ENCODE assay signal across 12 cellular contexts in the genomic region with DNA sequence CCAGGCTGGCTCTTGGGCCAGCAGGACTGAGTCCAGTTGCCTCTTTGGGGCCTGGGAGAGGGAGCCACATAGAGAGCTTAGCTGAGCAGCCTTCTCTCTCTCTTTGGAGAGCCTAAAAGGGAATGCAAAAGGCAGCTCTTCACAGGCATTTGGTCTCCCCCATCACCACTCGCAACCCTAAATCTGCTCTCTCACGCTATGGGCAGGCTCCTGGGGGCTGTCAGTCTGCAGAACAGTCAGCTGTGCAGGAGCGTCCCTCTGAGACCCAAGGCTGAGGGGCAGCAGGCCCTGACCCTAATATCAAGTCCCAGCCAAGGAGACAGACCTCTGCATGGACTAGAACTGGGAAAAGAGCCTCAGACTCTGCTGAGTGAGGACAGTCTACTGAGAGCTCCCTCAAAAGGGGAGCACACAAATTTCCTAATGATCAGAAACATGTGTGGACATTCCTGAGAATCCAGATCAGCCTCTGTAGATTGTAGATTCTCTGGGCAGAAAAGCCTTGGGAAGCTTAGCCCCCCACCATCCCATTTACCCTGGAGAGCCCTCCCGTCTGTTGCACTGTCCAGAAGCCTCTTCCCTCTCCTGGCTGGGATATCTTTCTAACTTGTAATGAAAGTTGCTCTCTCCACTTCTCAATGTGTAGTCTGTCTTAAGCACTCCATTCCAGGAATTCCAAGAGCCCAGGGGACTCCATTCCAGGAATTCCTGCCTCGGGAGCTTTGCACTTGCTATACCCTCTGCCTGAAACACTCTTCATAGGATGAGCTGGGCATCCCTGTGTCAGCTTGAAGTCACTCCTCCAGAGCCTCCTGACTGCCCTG.
A peak's percentile ranks its signal among the peaks of the same experiment; 100 is the strongest.
DNase-seq lines count a peak whose midpoint lies in the region; ATAC-seq and TF ChIP-seq lines count a peak whose summit lies in the region.
"Had no signal": no experiment of that assay in that cellular context is flagged by ENCODE, and none has a peak within 500 bp of the region (broad histone marks: within the 10 kb centered on the region; RNA-seq: fewer than 3 reads in every experiment).

No MANE protein-coding gene starts in this region.

- H3K27ac ChIP-seq in HCT116 (ENCODE audit: low read depth, low read length), result no peak overlapping the region
- H3K27ac ChIP-seq: SJSA1 had no signal

- ATAC-seq in HCT116 (peak; percentile 40), HG02885 (IDR thresholded peaks at IDR 0.05; ENCODE audit: poor library complexity, unreplicated experiment) (no peak), HG03095 (IDR thresholded peaks at IDR 0.05; ENCODE audit: unreplicated experiment) (no peak), HG03565 (IDR thresholded peaks at IDR 0.05; ENCODE audit: unreplicated experiment) (no peak)

- BruUV-seq in HCT116 (replicated peaks; lab: Mats Ljungman, UMichigan), result no TSS peak

- H3K9me3 ChIP-seq in HCT116 (ENCODE audit: control insufficient read depth in 1 of 2, insufficient read depth in 1 of 2, low read depth in 1 of 2, low read length in 2 of 2), result no peaks in the 10 kb centered on the region
- H3K9me3 ChIP-seq: BE2C, SJSA1 had no signal

- H3K4me3 ChIP-seq in HCT116 (replicated peaks in 1 of 2; ENCODE audit: low read depth in 1 of 2, low read length in 2 of 2) (no peak overlapping the region), cardiac fibroblast (replicated peaks in 1 of 2; ENCODE audit: low read depth in 2 of 2, low read length in 2 of 2) (no peak overlapping the region)
- H3K4me3 ChIP-seq: SJSA1 had no signal

- TF ChIP-seq CTCF in HCT116 (IDR thresholded peaks at IDR 0.05 in 2 of 3, conservative IDR thresholded peaks at IDR 0.05 in 1 of 3; ENCODE audit: borderline replicate concordance in 1 of 3, insufficient read depth in 1 of 3, low read depth in 2 of 3, low read length in 2 of 3), result no peak
- no peak for TF ChIP-seq CTCF in cardiac fibroblast (IDR thresholded peaks at IDR 0.05; ENCODE audit: low read depth, low read length)

- TF ChIP-seq RAD21 in HCT116 (IDR thresholded peaks at IDR 0.05; ENCODE audit: low read depth), result no peak

- intact Hi-C loops in HCT116 (cut with micrococcal nuclease), result no loop called here

- H3K9me2 ChIP-seq in HCT116 (ENCODE audit: insufficient read depth), result no peaks in the 10 kb centered on the region

- no peaks in the 10 kb centered on the region for H3K79me2 ChIP-seq in HCT116 (ENCODE audit: insufficient read depth, low read length)

- no peak overlapping the region for H3K9ac ChIP-seq in HCT116 (ENCODE audit: low read length)

- no peaks in the 10 kb centered on the region for H3K36me3 ChIP-seq in HCT116 (ENCODE audit: control insufficient read depth in 1 of 2, insufficient read depth in 2 of 2, low read length in 2 of 2)
- H3K36me3 ChIP-seq: BE2C, SJSA1 had no signal

- H3K27me3 ChIP-seq in HCT116 (ENCODE audit: insufficient read depth, low read length), result peaks cover 27% of the 10 kb centered on the region; the same call in 1 of the 2 replicates
- H3K27me3 ChIP-seq: BE2C, SJSA1 had no signal

- no peak overlapping the region for H3K4me2 ChIP-seq in HCT116 (ENCODE audit: low read length)

- CTCF ChIA-PET in HCT116 (lab: Charles Lee), result interaction anchor here (1.3 kb wide), 1 partner anchor 15 kb away, joined by 3 read pairs; no protein-coding TSS in a partner anchor

- RAD21 ChIA-PET in HCT116 (lab: Charles Lee; ENCODE audit: low non-redundant PET in 1 of 2, low total read pairs in 2 of 2, uncharacterized antibody in 2 of 2, unreplicated experiment in 2 of 2), result no interaction called here

- H4K20me1 ChIP-seq in HCT116 (ENCODE audit: insufficient read depth), result no peaks in the 10 kb centered on the region

- POLR2A ChIA-PET in HCT116 (lab: Charles Lee), result no interaction called here

- H3K4me1 ChIP-seq in HCT116 (ENCODE audit: control insufficient read depth in 1 of 2, insufficient read depth in 2 of 2, low read length in 2 of 2), result no peaks in the 10 kb centered on the region
- H3K4me1 ChIP-seq: BE2C had no signal

- no peak overlapping the region for H2AFZ ChIP-seq in HCT116 (ENCODE audit: low read depth, low read length, poor library complexity, severe bottlenecking)

- DNase-seq in 8988T, result peak; percentile 27
- DNase-seq in HCT116 (ENCODE audit: low read depth, low spot score), result no peak
- DNase-seq in cardiac fibroblast (ENCODE audit: low read depth in 2 of 2), result peak; percentile 16 to 38
- peak; percentile 23 for DNase-seq in iris pigment epithelial cell (ENCODE audit: low read depth)
- DNase-seq in activated gamma-delta T cell treated with Interleukin-2 at 50 U/mL for 16 hours, result no peak
- DNase-seq: BE2C, NCI-H1436 treated with DMSO at 0.1 percent for 48 hours, occipital lobe had no signal

- TF ChIP-seq POLR2A in HCT116 (IDR thresholded peaks at IDR 0.05; ENCODE audit: borderline replicate concordance, extremely low read depth, insufficient read depth, insufficient read length), result no peak

TF ChIP-seq in HCT116, 20 proteins besides CTCF, POLR2A, EP300 and RAD21:
- TF ChIP-seq SRF (IDR thresholded peaks at IDR 0.05; ENCODE audit: low read depth), result no peak
- no peak for TF ChIP-seq ELF1 (IDR thresholded peaks at IDR 0.05; ENCODE audit: borderline replicate concordance, low read depth)

Comparison
In these comparisons a context has a peak if more than half of its experiments do, and no peak if none do; other contexts are left out.
1. DNase-seq: peak in 8988T (single experiment), cardiac fibroblast (2 of 2) and iris pigment epithelial cell (single experiment); none in HCT116 (single experiment) and activated gamma-delta T cell treated with Interleukin-2 at 50 U/mL for 16 hours (single experiment).